Comparison of ENCODE assay signal across 8 cellular contexts in genomic region chr1:149887456-149888159, GRCh38. TPM values are rescaled to one million over a fixed set of nuclear protein-coding genes. Genes with fewer than 3 reads are reported as not detected.
DNase-seq lines count a peak whose midpoint lies in the region; ATAC-seq and TF ChIP-seq lines count a peak whose summit lies in the region.

No MANE protein-coding gene starts in this region.

- peaks cover under 1% of the 10 kb centered on the region for H3K4me1 Mint-ChIP-seq in activated T-cell treated with anti-CD3 and anti-CD28 coated beads, Interleukin-2, amount 50 U/mL, for 72 hours (ENCODE audit: low read depth)
- peaks cover 0 to 8% (median under 1%) of the 10 kb centered on the region in 3 donors for H3K4me1 Mint-ChIP-seq in naive B cell
- H3K4me1 Mint-ChIP-seq in stimulated activated naive B cell treated with anti-CD40 and anti-IgM and Interleukin-4, amounts not matched to agents 10 μg/mL and 1 μg/mL and 100 μg/mL, for 72 hours: peaks cover 4 to 5% of the 10 kb centered on the region in 2 donors

- DNase-seq in DMS79 treated with DMSO at 0.1 percent for 48 hours (lab: John Stamatoyannopoulos, UW) (peak; percentile 97), Peyer's patch (peak; percentile 81 to 93 (median 86)), fibroblast of mammary gland (ENCODE audit: low read depth) (peak; percentile 99), naive B cell (peak; percentile 90)
- DNase-seq in activated T-cell treated with anti-CD3 and anti-CD28 coated beads, Interleukin-2, amount 50 U/mL, for 72 hours: peak; percentile 88 to 90
- DNase-seq in stimulated activated naive B cell treated with anti-CD40 and anti-IgM and Interleukin-4, amounts not matched to agents 10 μg/mL and 1 μg/mL and 100 μg/mL, for 72 hours: peak; percentile 83

- no peaks in the 10 kb centered on the region for H3K9me3 ChIP-seq in KOPT-K1 (ENCODE audit: insufficient read depth, low read length, poor library complexity, severe bottlenecking)
- no peaks in the 10 kb centered on the region for H3K9me3 ChIP-seq in Peyer's patch

- H3K9me3 Mint-ChIP-seq in activated T-cell treated with anti-CD3 and anti-CD28 coated beads, Interleukin-2, amount 50 U/mL, for 72 hours: no peaks in the 10 kb centered on the region
- H3K9me3 Mint-ChIP-seq in naive B cell: peaks cover 0 to 3% (median 0%) of the 10 kb centered on the region in 7 donors
- H3K9me3 Mint-ChIP-seq in stimulated activated naive B cell treated with anti-CD40 and anti-IgM and Interleukin-4, amounts not matched to agents 10 μg/mL and 1 μg/mL and 100 μg/mL, for 72 hours: no peaks in the 10 kb centered on the region

- peak overlapping the region; percentile 61 to 78 (median 71) for H3K4me3 ChIP-seq in Peyer's patch
- peak overlapping the region; percentile 82 for H3K4me3 ChIP-seq in fibroblast of mammary gland (ENCODE audit: control insufficient read depth, low read depth, low read length)

- peak; percentile 87 to 92 for TF ChIP-seq POLR2A in Peyer's patch (IDR thresholded peaks at IDR 0.05)

- H3K27ac ChIP-seq in KOPT-K1 (ENCODE audit: low read depth, low read length, poor library complexity, severe bottlenecking) (peak overlapping the region; percentile 86), Peyer's patch (peak overlapping the region; percentile 97 to 100 (median 98))

- no peaks in the 10 kb centered on the region for H3K27me3 Mint-ChIP-seq in activated T-cell treated with anti-CD3 and anti-CD28 coated beads, Interleukin-2, amount 50 U/mL, for 72 hours (ENCODE audit: low read depth)
- H3K27me3 Mint-ChIP-seq in naive B cell: no peaks in the 10 kb centered on the region
- H3K27me3 Mint-ChIP-seq in stimulated activated naive B cell treated with anti-CD40 and anti-IgM and Interleukin-4, amounts not matched to agents 10 μg/mL and 1 μg/mL and 100 μg/mL, for 72 hours: no peaks in the 10 kb centered on the region

- H3K4me3 Mint-ChIP-seq in activated T-cell treated with anti-CD3 and anti-CD28 coated beads, Interleukin-2, amount 50 U/mL, for 72 hours: no peak overlapping the region
- no peak overlapping the region for H3K4me3 Mint-ChIP-seq in naive B cell
- no peak overlapping the region for H3K4me3 Mint-ChIP-seq in stimulated activated naive B cell treated with anti-CD40 and anti-IgM and Interleukin-4, amounts not matched to agents 10 μg/mL and 1 μg/mL and 100 μg/mL, for 72 hours

- peaks cover 0 to 10% (median 0%) of the 10 kb centered on the region in 4 donors for H3K4me1 ChIP-seq in Peyer's patch

- H3K36me3 ChIP-seq in KOPT-K1 (ENCODE audit: insufficient read depth, low read length) (no peaks in the 10 kb centered on the region), Peyer's patch (no peaks in the 10 kb centered on the region)

- H3K27me3 ChIP-seq in Peyer's patch: no peaks in the 10 kb centered on the region

- TF ChIP-seq CTCF in Peyer's patch (IDR thresholded peaks at IDR 0.05): peak in 3 of 6 experiments; percentile 31 to 42 (median 34)
- no peak for TF ChIP-seq CTCF in fibroblast of mammary gland (conservative IDR thresholded peaks at IDR 0.05; ENCODE audit: control insufficient read depth, insufficient read depth, low read depth, low read length)

- no peak overlapping the region for H3K27ac Mint-ChIP-seq in activated T-cell treated with anti-CD3 and anti-CD28 coated beads, Interleukin-2, amount 50 U/mL, for 72 hours
- H3K27ac Mint-ChIP-seq in naive B cell: no peak overlapping the region
- H3K27ac Mint-ChIP-seq in stimulated activated naive B cell treated with anti-CD40 and anti-IgM and Interleukin-4, amounts not matched to agents 10 μg/mL and 1 μg/mL and 100 μg/mL, for 72 hours: no peak overlapping the region

- ATAC-seq in GM21786 (IDR thresholded peaks at IDR 0.05; ENCODE audit: unreplicated experiment) (peak; percentile 45), naive B cell (ENCODE audit: low read depth in 2 of 2) (peak; percentile 62 to 65)
- ATAC-seq in activated T-cell treated with anti-CD3 and anti-CD28 coated beads, Interleukin-2, amount 50 U/mL, for 72 hours (replicated peaks in 1 of 2): peak; percentile 46 to 55
- ATAC-seq in stimulated activated naive B cell treated with anti-CD40 and anti-IgM and Interleukin-4, amounts not matched to agents 10 μg/mL and 1 μg/mL and 100 μg/mL, for 72 hours (replicated peaks): peak; percentile 59 to 65

- H3K36me3 Mint-ChIP-seq in activated T-cell treated with anti-CD3 and anti-CD28 coated beads, Interleukin-2, amount 50 U/mL, for 72 hours (ENCODE audit: insufficient read depth in 2 of 2): no peaks in the 10 kb centered on the region
- no peaks in the 10 kb centered on the region for H3K36me3 Mint-ChIP-seq in naive B cell
- H3K36me3 Mint-ChIP-seq in stimulated activated naive B cell treated with anti-CD40 and anti-IgM and Interleukin-4, amounts not matched to agents 10 μg/mL and 1 μg/mL and 100 μg/mL, for 72 hours: no peaks in the 10 kb centered on the region

RNA-seq across cellular contexts. Expression of gene BOLA1, which starts 11.8 kb away (rescaled TPM):
- 10 to 100 TPM in 3 of 4 donors, 1 to 10 TPM in 1; 9.1 to 37.8 (median 22.1) TPM for total RNA-seq in Peyer's patch
- total RNA-seq in activated T-cell treated with anti-CD3 and anti-CD28 coated beads, Interleukin-2, amount 50 U/mL, for 72 hours: 10 to 100 TPM; 26.9 to 29.4 TPM
- polyA plus RNA-seq in naive B cell (ENCODE audit: low read depth in 6 of 6): 10 to 100 TPM; 19.2 to 37.0 (median 28.0) TPM

RNA-seq across cellular contexts. Expression of gene SV2A, which starts 30.0 kb away (rescaled TPM):
- total RNA-seq in Peyer's patch: 1 to 10 TPM in 3 of 4 donors, under 1 TPM in 1; 0.70 to 3.3 (median 2.2) TPM
- total RNA-seq in activated T-cell treated with anti-CD3 and anti-CD28 coated beads, Interleukin-2, amount 50 U/mL, for 72 hours: 10 to 100 TPM; 13.0 to 14.8 TPM
- polyA plus RNA-seq in naive B cell (ENCODE audit: low read depth in 6 of 6): not detected

RNA-seq across cellular contexts. Expression of gene SF3B4, which starts 40.0 kb away (rescaled TPM):
- total RNA-seq in Peyer's patch: 10 to 100 TPM; 21.0 to 32.2 (median 28.2) TPM
- total RNA-seq in activated T-cell treated with anti-CD3 and anti-CD28 coated beads, Interleukin-2, amount 50 U/mL, for 72 hours: 10 to 100 TPM; 59.7 to 74.4 TPM
- polyA plus RNA-seq in naive B cell (ENCODE audit: low read depth in 6 of 6): 100 to 1,000 TPM in 2 of 6 donors, 10 to 100 TPM in 4; 78.6 to 115 (median 89.4) TPM

RNA-seq across cellular contexts. Expression of gene MTMR11, which starts 49.1 kb away (rescaled TPM):
- total RNA-seq in Peyer's patch: 100 to 1,000 TPM in 3 of 4 donors, 10 to 100 TPM in 1; 47.9 to 210 (median 175) TPM
- total RNA-seq in activated T-cell treated with anti-CD3 and anti-CD28 coated beads, Interleukin-2, amount 50 U/mL, for 72 hours: 1 to 10 TPM; 6.9 to 9.2 TPM
- polyA plus RNA-seq in naive B cell (ENCODE audit: low read depth in 6 of 6): under 1 TPM in 1 of 6 donors, not detected in 5; 0.45 TPM

Comparison
In these comparisons a context has a peak if more than half of its experiments do, and no peak if none do; other contexts are left out.
1. Peak in every context shown above with its lines: DNase-seq, ATAC-seq, H3K4me3 ChIP-seq and H3K27ac ChIP-seq.